2 cellular contexts compared by ENCODE assay signal in genomic region chr22:50286701-50287318, GRCh38.
TF ChIP-seq lines count a peak whose summit lies in the region.

No MANE protein-coding gene starts in this region.

TF ChIP-seq in HEK293, 187 proteins besides CTCF, POLR2A, EP300 and RAD21:
- TF ChIP-seq ZNF837 (tag by site-specific recombination; IDR thresholded peaks at IDR 0.05): no peak
- no peak for TF ChIP-seq ZNF707 (tag by site-specific recombination; IDR thresholded peaks at IDR 0.05)
- no peak for TF ChIP-seq ZNF24 (tag by site-specific recombination; IDR thresholded peaks at IDR 0.05)
- TF ChIP-seq PATZ1 (tag by site-specific recombination; IDR thresholded peaks at IDR 0.05): no peak
- TF ChIP-seq ZNF138 (tag by site-specific recombination; IDR thresholded peaks at IDR 0.05; ENCODE audit: borderline replicate concordance): no peak
- TF ChIP-seq ZNF677 (tag by site-specific recombination; IDR thresholded peaks at IDR 0.05): no peak
- no peak for TF ChIP-seq MZF1 (tag by site-specific recombination; IDR thresholded peaks at IDR 0.05; ENCODE audit: borderline replicate concordance)
- TF ChIP-seq, protein P1, sequence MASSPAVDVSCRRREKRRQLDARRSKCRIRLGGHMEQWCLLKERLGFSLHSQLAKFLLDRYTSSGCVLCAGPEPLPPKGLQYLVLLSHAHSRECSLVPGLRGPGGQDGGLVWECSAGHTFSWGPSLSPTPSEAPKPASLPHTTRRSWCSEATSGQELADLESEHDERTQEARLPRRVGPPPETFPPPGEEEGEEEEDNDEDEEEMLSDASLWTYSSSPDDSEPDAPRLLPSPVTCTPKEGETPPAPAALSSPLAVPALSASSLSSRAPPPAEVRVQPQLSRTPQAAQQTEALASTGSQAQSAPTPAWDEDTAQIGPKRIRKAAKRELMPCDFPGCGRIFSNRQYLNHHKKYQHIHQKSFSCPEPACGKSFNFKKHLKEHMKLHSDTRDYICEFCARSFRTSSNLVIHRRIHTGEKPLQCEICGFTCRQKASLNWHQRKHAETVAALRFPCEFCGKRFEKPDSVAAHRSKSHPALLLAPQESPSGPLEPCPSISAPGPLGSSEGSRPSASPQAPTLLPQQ (tag by site-specific recombination; IDR thresholded peaks at IDR 0.05): no peak
- peak; percentile 95 for TF ChIP-seq KLF1 (tag by site-specific recombination; IDR thresholded peaks at IDR 0.05)
- TF ChIP-seq HIC1 (tag by site-specific recombination; IDR thresholded peaks at IDR 0.05): no peak; the same call in 1 of the 2 replicates
- TF ChIP-seq ZNF585B (tag by site-specific recombination; IDR thresholded peaks at IDR 0.05): no peak
- no peak for TF ChIP-seq ZNF394 (tag by site-specific recombination; IDR thresholded peaks at IDR 0.05; ENCODE audit: borderline replicate concordance)
- TF ChIP-seq ZBTB21 (tag by site-specific recombination; IDR thresholded peaks at IDR 0.05): no peak
- TF ChIP-seq KLF9 (tag by site-specific recombination; IDR thresholded peaks at IDR 0.05; ENCODE audit: low read depth): 0 out of 2 replicates have a peak, but pooled peaks have one; percentile 23
- TF ChIP-seq ZNF473 (tag by site-specific recombination; IDR thresholded peaks at IDR 0.05): no peak
- no peak for TF ChIP-seq ZNF701 (tag by site-specific recombination; IDR thresholded peaks at IDR 0.05)
- TF ChIP-seq OVOL3 (tag by site-specific recombination; IDR thresholded peaks at IDR 0.05): no peak
- TF ChIP-seq KLF8 (tag by site-specific recombination; IDR thresholded peaks at IDR 0.05): 0 out of 2 replicates have a peak, but pooled peaks have one; percentile 37
- no peak for TF ChIP-seq ZNF202 (tag by site-specific recombination; IDR thresholded peaks at IDR 0.05; ENCODE audit: borderline replicate concordance)

TF ChIP-seq in K562, 482 proteins besides CTCF, POLR2A, EP300 and RAD21:
- TF ChIP-seq POLR2G (IDR thresholded peaks at IDR 0.05; ENCODE audit: low read depth, low read length) (peak; percentile 38; the same call in 1 of the 2 replicates), ZBED1 (IDR thresholded peaks at IDR 0.05) (no peak)
